Comparison of ENCODE assay signal across 35 cellular contexts in the genomic region with DNA sequence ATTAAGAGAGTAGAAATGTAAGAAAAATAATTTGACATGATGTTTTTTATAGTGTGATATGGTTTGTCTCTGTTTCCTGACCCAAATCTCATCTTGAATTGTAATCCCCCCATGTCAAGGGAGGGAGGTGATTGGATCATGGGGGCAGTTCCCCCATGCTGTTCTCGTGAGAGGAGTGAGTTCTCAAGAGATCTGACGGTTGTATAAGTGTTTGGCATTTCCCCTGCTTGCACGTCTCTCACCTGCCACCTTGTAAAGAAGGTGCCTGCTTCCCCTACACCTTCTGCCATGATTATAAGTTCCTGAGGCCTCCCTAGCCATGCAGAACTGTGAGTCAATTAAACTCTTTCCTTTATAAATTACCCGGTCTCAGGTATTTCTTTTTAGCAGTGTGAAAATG. TPM values are rescaled to one million over a fixed set of nuclear protein-coding genes. Genes with fewer than 3 reads are reported as not detected.
"Had no signal": no experiment of that assay in that cellular context is flagged by ENCODE, and none has a peak within 500 bp of the region (broad histone marks: within the 10 kb centered on the region; RNA-seq: fewer than 3 reads in every experiment).

No MANE protein-coding gene starts in this region.

- H3K36me3 ChIP-seq: ascending aorta, breast epithelium, cardiac muscle cell, colonic mucosa, gastrocnemius medialis, heart left ventricle, WERI-Rb-1 had no signal

- H3K4me3 Mint-ChIP-seq: activated CD4-positive, alpha-beta memory T cell treated with anti-CD3 and anti-CD28 coated beads for 36 hours; activated CD4-positive, alpha-beta T cell treated with anti-CD3 and anti-CD28 coated beads for 36 hours; activated CD4-positive, alpha-beta T cell treated with anti-CD3 and anti-CD28 coated beads, Interleukin-2, amount 10 ng/mL, durations not matched to agents 24 days and 14 days; activated CD8-positive, alpha-beta memory T cell treated with anti-CD3 and anti-CD28 coated beads, Interleukin-2, amount 10 ng/mL, durations not matched to agents 7 days and 5 days; activated CD8-positive, alpha-beta T cell treated with anti-CD3 and anti-CD28 coated beads, Interleukin-2, amount 10 ng/mL, durations not matched to agents 7 days and 5 days; activated naive CD4-positive, alpha-beta T cell treated with anti-CD3 and anti-CD28 coated beads, Interleukin-2, amount 10 ng/mL, durations not matched to agents 7 days and 5 days; activated naive CD8-positive, alpha-beta T cell treated with anti-CD3 and anti-CD28 coated beads, Interleukin-2, amount 10 ng/mL, durations not matched to agents 7 days and 5 days; activated T-cell treated with anti-CD3 and anti-CD28 coated beads, Interleukin-2, amount 50 U/mL, for 72 hours; brain; T-helper 17 cell; T-helper 2 cell treated with Interferon-gamma antibody and Interleukin-4, amounts not matched to agents 5 μg/mL and 100 μg/mL, for 36 hours had no signal

- H3K9me3 Mint-ChIP-seq: activated CD4-positive, alpha-beta memory T cell treated with anti-CD3 and anti-CD28 coated beads for 36 hours; activated CD4-positive, alpha-beta T cell treated with anti-CD3 and anti-CD28 coated beads, Interleukin-2, amount 10 ng/mL, durations not matched to agents 24 days and 14 days; activated naive CD4-positive, alpha-beta T cell treated with anti-CD3 and anti-CD28 coated beads, Interleukin-2, amount 10 ng/mL, durations not matched to agents 7 days and 5 days; activated naive CD4-positive, alpha-beta T cell treated with anti-CD3 and anti-CD28 coated beads, Interleukin-2, amount 50 U/mL, for 72 hours; activated naive CD8-positive, alpha-beta T cell treated with anti-CD3 and anti-CD28 coated beads, Interleukin-2, amount 10 ng/mL, durations not matched to agents 7 days and 5 days; activated T-cell treated with anti-CD3 and anti-CD28 coated beads, Interleukin-2, amount 50 U/mL, for 72 hours; brain; T-helper 2 cell treated with Interferon-gamma antibody and Interleukin-4, amounts not matched to agents 5 μg/mL and 100 μg/mL, for 36 hours had no signal

- H3K27ac Mint-ChIP-seq: activated CD4-positive, alpha-beta memory T cell treated with anti-CD3 and anti-CD28 coated beads for 36 hours; activated CD4-positive, alpha-beta T cell treated with anti-CD3 and anti-CD28 coated beads for 36 hours; activated CD4-positive, alpha-beta T cell treated with anti-CD3 and anti-CD28 coated beads, Interleukin-2, amount 10 ng/mL, durations not matched to agents 24 days and 14 days; activated CD8-positive, alpha-beta memory T cell treated with anti-CD3 and anti-CD28 coated beads, Interleukin-2, amount 10 ng/mL, durations not matched to agents 7 days and 5 days; activated CD8-positive, alpha-beta T cell treated with anti-CD3 and anti-CD28 coated beads, Interleukin-2, amount 10 ng/mL, durations not matched to agents 7 days and 5 days; activated naive CD4-positive, alpha-beta T cell treated with anti-CD3 and anti-CD28 coated beads, Interleukin-2, amount 10 ng/mL, durations not matched to agents 7 days and 5 days; activated naive CD4-positive, alpha-beta T cell treated with anti-CD3 and anti-CD28 coated beads, Interleukin-2, amount 50 U/mL, for 72 hours; activated naive CD8-positive, alpha-beta T cell treated with anti-CD3 and anti-CD28 coated beads, Interleukin-2, amount 10 ng/mL, durations not matched to agents 7 days and 5 days; activated T-cell treated with anti-CD3 and anti-CD28 coated beads, Interleukin-2, amount 50 U/mL, for 72 hours; T-helper 17 cell; T-helper 2 cell treated with Interferon-gamma antibody and Interleukin-4, amounts not matched to agents 5 μg/mL and 100 μg/mL, for 36 hours had no signal

- H3K4me1 Mint-ChIP-seq: activated CD4-positive, alpha-beta T cell treated with anti-CD3 and anti-CD28 coated beads for 36 hours; activated CD4-positive, alpha-beta T cell treated with anti-CD3 and anti-CD28 coated beads, Interleukin-2, amount 10 ng/mL, durations not matched to agents 24 days and 14 days; activated CD8-positive, alpha-beta memory T cell treated with anti-CD3 and anti-CD28 coated beads, Interleukin-2, amount 10 ng/mL, durations not matched to agents 7 days and 5 days; activated naive CD4-positive, alpha-beta T cell treated with anti-CD3 and anti-CD28 coated beads, Interleukin-2, amount 10 ng/mL, durations not matched to agents 7 days and 5 days; activated naive CD8-positive, alpha-beta T cell treated with anti-CD3 and anti-CD28 coated beads, Interleukin-2, amount 10 ng/mL, durations not matched to agents 7 days and 5 days; brain; T-helper 17 cell had no signal

- H3K27me3 ChIP-seq: ascending aorta, cardiac muscle cell, colonic mucosa, foreskin keratinocyte had no signal

- H3K4me1 ChIP-seq: ascending aorta, breast epithelium, colonic mucosa, foreskin keratinocyte, gastrocnemius medialis, heart left ventricle had no signal

- H3K4me3 ChIP-seq: ascending aorta, breast epithelium, cardiac muscle cell, colonic mucosa, gastrocnemius medialis, heart left ventricle had no signal

- H3K27ac ChIP-seq: ascending aorta, breast epithelium, cardiac muscle cell, colonic mucosa, foreskin keratinocyte, gastrocnemius medialis, heart left ventricle, WERI-Rb-1 had no signal

- ATAC-seq: activated CD4-positive, alpha-beta T cell treated with anti-CD3 and anti-CD28 coated beads for 36 hours; activated CD8-positive, alpha-beta memory T cell treated with anti-CD3 and anti-CD28 coated beads, Interleukin-2, amount 10 ng/mL, durations not matched to agents 7 days and 5 days; activated CD8-positive, alpha-beta T cell treated with anti-CD3 and anti-CD28 coated beads, Interleukin-2, amount 10 ng/mL, durations not matched to agents 7 days and 5 days; activated naive CD4-positive, alpha-beta T cell treated with anti-CD3 and anti-CD28 coated beads, Interleukin-2, amount 50 U/mL, for 72 hours; activated T-cell treated with anti-CD3 and anti-CD28 coated beads, Interleukin-2, amount 50 U/mL, for 72 hours; esophagus mucosa; foreskin keratinocyte; gastrocnemius medialis; heart left ventricle; T-helper 17 cell had no signal

- DNase-seq: activated CD4-positive, alpha-beta memory T cell treated with anti-CD3 and anti-CD28 coated beads for 36 hours; activated CD4-positive, alpha-beta T cell treated with anti-CD3 and anti-CD28 coated beads for 36 hours; activated CD4-positive, alpha-beta T cell treated with anti-CD3 and anti-CD28 coated beads, Interleukin-2, amount 10 ng/mL, durations not matched to agents 24 days and 14 days; activated CD4-positive, CD25-positive, alpha-beta regulatory T cell; activated CD4-positive, CD25-positive, alpha-beta regulatory T cell treated with anti-CD3 and anti-CD28 coated beads, Interleukin-2, amount 50 U/mL, for 72 hours; activated CD8-positive, alpha-beta memory T cell treated with anti-CD3 and anti-CD28 coated beads, Interleukin-2, amount 10 ng/mL, durations not matched to agents 7 days and 5 days; activated CD8-positive, alpha-beta memory T cell treated with anti-CD3 and anti-CD28 coated beads, Interleukin-2, amount 50 U/mL, for 4 hours; activated CD8-positive, alpha-beta T cell treated with anti-CD3 and anti-CD28 coated beads, Interleukin-2, amount 10 ng/mL, durations not matched to agents 7 days and 5 days; activated gamma-delta T cell; activated naive CD4-positive, alpha-beta T cell; activated naive CD4-positive, alpha-beta T cell treated with anti-CD3 and anti-CD28 coated beads, Interleukin-2, amount 10 ng/mL, durations not matched to agents 7 days and 5 days; activated naive CD8-positive, alpha-beta T cell treated with anti-CD3 and anti-CD28 coated beads, Interleukin-2, amount 10 ng/mL, durations not matched to agents 7 days and 5 days; activated T-cell treated with anti-CD3 and anti-CD28 coated beads, Interleukin-2, amount 50 U/mL, for 1 hour; activated T-cell treated with anti-CD3 and anti-CD28 coated beads, Interleukin-2, amount 50 U/mL, for 72 hours; central memory CD4-positive, alpha-beta T cell; cerebellar nuclear complex; colonic mucosa; effector CD8-positive, alpha-beta T cell; foreskin keratinocyte; gastrocnemius medialis; glutamatergic neuron; heart left ventricle; T-helper 17 cell; T1000; WERI-Rb-1 had no signal

- H3K27me3 Mint-ChIP-seq: activated CD4-positive, alpha-beta memory T cell treated with anti-CD3 and anti-CD28 coated beads for 36 hours had no signal

- H3K36me3 Mint-ChIP-seq: activated CD4-positive, alpha-beta memory T cell treated with anti-CD3 and anti-CD28 coated beads for 36 hours; activated CD8-positive, alpha-beta memory T cell treated with anti-CD3 and anti-CD28 coated beads, Interleukin-2, amount 10 ng/mL, durations not matched to agents 7 days and 5 days; activated naive CD4-positive, alpha-beta T cell treated with anti-CD3 and anti-CD28 coated beads, Interleukin-2, amount 10 ng/mL, durations not matched to agents 7 days and 5 days; activated naive CD4-positive, alpha-beta T cell treated with anti-CD3 and anti-CD28 coated beads, Interleukin-2, amount 50 U/mL, for 72 hours; activated naive CD8-positive, alpha-beta T cell treated with anti-CD3 and anti-CD28 coated beads, Interleukin-2, amount 10 ng/mL, durations not matched to agents 7 days and 5 days; brain had no signal

- H3K9me3 ChIP-seq: ascending aorta, breast epithelium, colonic mucosa, gastrocnemius medialis, heart left ventricle had no signal

RNA-seq across cellular contexts. Expression of gene EXOC1L, which starts 34.8 kb away (rescaled TPM):
- total RNA-seq: activated CD4-positive, alpha-beta memory T cell treated with anti-CD3 and anti-CD28 coated beads for 36 hours; activated CD4-positive, alpha-beta T cell treated with anti-CD3 and anti-CD28 coated beads for 36 hours; activated CD4-positive, alpha-beta T cell treated with anti-CD3 and anti-CD28 coated beads, Interleukin-2, amount 10 ng/mL, durations not matched to agents 24 days and 14 days; activated CD8-positive, alpha-beta memory T cell treated with anti-CD3 and anti-CD28 coated beads for 36 hours; activated CD8-positive, alpha-beta memory T cell treated with anti-CD3 and anti-CD28 coated beads, Interleukin-2, amount 10 ng/mL, durations not matched to agents 7 days and 5 days; activated CD8-positive, alpha-beta T cell treated with anti-CD3 and anti-CD28 coated beads, Interleukin-2, amount 10 ng/mL, durations not matched to agents 7 days and 5 days; activated naive CD4-positive, alpha-beta T cell treated with anti-CD3 and anti-CD28 coated beads, Interleukin-2, amount 50 U/mL, for 72 hours; activated naive CD8-positive, alpha-beta T cell treated with anti-CD3 and anti-CD28 coated beads, Interleukin-2, amount 10 ng/mL, durations not matched to agents 7 days and 5 days; activated T-cell treated with anti-CD3 and anti-CD28 coated beads, Interleukin-2, amount 50 U/mL, for 72 hours; ascending aorta; breast epithelium; cardiac muscle cell; colonic mucosa; dermis microvascular lymphatic vessel endothelial cell; epithelial cell of proximal tubule; esophagus mucosa; foreskin keratinocyte; gastrocnemius medialis; heart left ventricle; T-helper 17 cell had no signal
- polyA plus RNA-seq: foreskin keratinocyte, heart left ventricle had no signal
